In genomic region chr6:165910184-165910583, GRCh38 we compare ENCODE assay signal across 23 cellular contexts.
"Had no signal": no experiment of that assay in that cellular context is flagged by ENCODE, and none has a peak within 500 bp of the region (broad histone marks: within the 10 kb centered on the region; RNA-seq: fewer than 3 reads in every experiment).

No MANE protein-coding gene starts in this region.

- H3K4me3 ChIP-seq: esophagus squamous epithelium, gastroesophageal sphincter, transverse colon, uterus had no signal

- H3K9me3 ChIP-seq: esophagus squamous epithelium, gastroesophageal sphincter, transverse colon, uterus had no signal

- H3K36me3 ChIP-seq: esophagus squamous epithelium, gastroesophageal sphincter, transverse colon, uterus had no signal

- H3K27me3 ChIP-seq: esophagus squamous epithelium, gastroesophageal sphincter, transverse colon, uterus had no signal

- DNase-seq: activated B cell treated with CpG ODN at 0.5 μM for 24 hours; activated CD4-positive, alpha-beta memory T cell treated with anti-CD3 and anti-CD28 coated beads for 36 hours; activated CD4-positive, alpha-beta T cell treated with anti-CD3 and anti-CD28 coated beads for 4 hours; activated effector memory CD4-positive, alpha-beta T cell treated with Interleukin-2 at 50 U/mL for 16 hours; activated naive CD4-positive, alpha-beta T cell treated with anti-CD3 and anti-CD28 coated beads for 36 hours; activated naive CD8-positive, alpha-beta T cell treated with anti-CD3 and anti-CD28 coated beads, Interleukin-2, amount 10 ng/mL, durations not matched to agents 7 days and 5 days; activated T-cell treated with anti-CD3 and anti-CD28 coated beads, Interleukin-2, amount 50 U/mL, for 48 hours; effector memory CD8-positive, alpha-beta T cell; esophagus squamous epithelium; head of caudate nucleus; islet precursor cell; left cardiac atrium; naive thymus-derived CD4-positive, alpha-beta T cell; occipital lobe; posterior cingulate gyrus; stimulated activated CD4-positive, alpha-beta T cell treated with anti-CD3 and anti-CD28 coated beads, Interleukin-2, amount 100 ng/mL, for 48 hours; stimulated activated CD8-positive, alpha-beta memory T cell treated with anti-CD3 and anti-CD28 coated beads, Interleukin-4, amount 100 ng/mL, for 48 hours; stimulated activated naive B cell treated with anti-CD40 and anti-IgM and Interleukin-4, amounts not matched to agents 10 μg/mL and 1 μg/mL and 100 μg/mL, for 72 hours; T-helper 17 cell; transverse colon; uterus had no signal

- ATAC-seq: effector memory CD8-positive, alpha-beta T cell; gastroesophageal sphincter; left cardiac atrium; naive thymus-derived CD4-positive, alpha-beta T cell; sciatic nerve; stimulated activated naive B cell treated with anti-CD40 and anti-IgM and Interleukin-4, amounts not matched to agents 10 μg/mL and 1 μg/mL and 100 μg/mL, for 72 hours; T-helper 17 cell had no signal

- H3K4me1 ChIP-seq: esophagus squamous epithelium, gastroesophageal sphincter, transverse colon, uterus had no signal

- H3K27ac ChIP-seq: esophagus squamous epithelium, gastroesophageal sphincter, transverse colon, uterus had no signal
